In genomic region chr5:138611295-138612220, GRCh38 we compare ENCODE assay signal across 8 cellular contexts. TPM values are rescaled to one million over a fixed set of nuclear protein-coding genes. Genes with fewer than 3 reads are reported as not detected.
DNase-seq lines count a peak whose midpoint lies in the region; ATAC-seq and TF ChIP-seq lines count a peak whose summit lies in the region.

No MANE protein-coding gene starts in this region.

- DNase-seq in NOMO-1 treated with DMSO at 0.1 percent for 48 hours (lab: John Stamatoyannopoulos, UW; ENCODE audit: unreplicated experiment) (peak; percentile 24), NOMO-1 treated with dmso at 0.1 percent for 144 hours (lab: John Stamatoyannopoulos, UW; ENCODE audit: unreplicated experiment) (no peak), mammary epithelial cell (no peak), islet precursor cell (peak; percentile 83), aorta (no peak), GDM1 (lab: John Stamatoyannopoulos, UW) (no peak)

- in situ Hi-C loops in mammary epithelial cell (cut with MboI; ENCODE audit: low sequenced_read_pairs in 2 of 2), result no loop called here

- TF ChIP-seq CTCF in mammary epithelial cell (conservative IDR thresholded peaks at IDR 0.05 in 1 of 2, IDR thresholded peaks at IDR 0.05 in 1 of 2; ENCODE audit: extremely low read depth in 1 of 2, insufficient read depth in 1 of 2, low read depth in 1 of 2, low read length in 2 of 2), result no peak

- H3K79me2 ChIP-seq in mammary epithelial cell (ENCODE audit: insufficient read depth, low read length), result no peaks in the 10 kb centered on the region

- no peaks in the 10 kb centered on the region for H3K9me3 ChIP-seq in mammary epithelial cell (replicated peaks; ENCODE audit: insufficient read depth, low read length)
- no peaks in the 10 kb centered on the region for H3K9me3 ChIP-seq in aorta (ENCODE audit: control insufficient read depth, low read length)

- peak overlapping the region; percentile 85 for H2AFZ ChIP-seq in mammary epithelial cell (ENCODE audit: low read depth, low read length)

- H3K27me3 ChIP-seq in mammary epithelial cell (ENCODE audit: insufficient read depth, low read length) (no peaks in the 10 kb centered on the region), aorta (ENCODE audit: control insufficient read depth in 1 of 2, insufficient read depth in 2 of 2, low read length in 1 of 2) (no peaks in the 10 kb centered on the region)

- no TSS peak for BruUV-seq in mammary epithelial cell (replicated peaks; lab: Mats Ljungman, UMichigan)

- peak overlapping the region; percentile 9 for H3K4me2 ChIP-seq in mammary epithelial cell (ENCODE audit: insufficient read depth, low read depth, low read length)

- no peaks in the 10 kb centered on the region for H4K20me1 ChIP-seq in mammary epithelial cell (ENCODE audit: insufficient read depth, low read length)

- intact Hi-C loops in mammary epithelial cell (cut with micrococcal nuclease) (no loop called here), aorta (cut with DNase I) (no loop called here)

- H3K4me1 ChIP-seq in mammary epithelial cell (ENCODE audit: insufficient read depth, low read length) (peaks cover 36% of the 10 kb centered on the region), aorta (ENCODE audit: control insufficient read depth in 1 of 2, insufficient read depth in 2 of 2, low read length in 2 of 2) (no peaks in the 10 kb centered on the region)

- H3K36me3 ChIP-seq in mammary epithelial cell (ENCODE audit: insufficient read depth, low read length) (no peaks in the 10 kb centered on the region), aorta (ENCODE audit: control insufficient read depth in 1 of 2, insufficient read depth in 2 of 2, low read length in 1 of 2) (no peaks in the 10 kb centered on the region)

- H3K9ac ChIP-seq in mammary epithelial cell (ENCODE audit: insufficient read depth, low read length), result no peak overlapping the region

- 32% methylated on average over 6 of the region's 13 CpGs for WGBS in mammary epithelial cell (ENCODE audit: low coverage, missing lambda C conversion rate)
- WGBS in aorta, 2 donors, result 26 to 30% methylated on average over 12 to 13 of the region's 13 CpGs

- no peak for ATAC-seq in aorta (ENCODE audit: low FRiP score)
- no peak for ATAC-seq in HG03521 (IDR thresholded peaks at IDR 0.05; ENCODE audit: unreplicated experiment)

- dilution Hi-C loops in mammary epithelial cell (cut with HindIII; ENCODE audit: low sequenced_read_pairs), result no loop called here

- H3K4me3 ChIP-seq in mammary epithelial cell (replicated peaks in 1 of 3; ENCODE audit: insufficient read depth in 1 of 3, low read depth in 2 of 3, low read length in 3 of 3) (no peak overlapping the region), aorta (ENCODE audit: low read length in 2 of 2) (no peak overlapping the region)

- H3K27ac ChIP-seq in mammary epithelial cell (ENCODE audit: insufficient read depth, low read depth, low read length), result no peak overlapping the region
- H3K27ac ChIP-seq in temporal lobe (ENCODE audit: low read depth, low read length), result peak overlapping the region; percentile 86
- H3K27ac ChIP-seq in aorta (ENCODE audit: low read depth in 1 of 2, low read length in 2 of 2), result no peak overlapping the region

- CTCF ChIA-PET in mammary epithelial cell (lab: Charles Lee; ENCODE audit: low non-redundant PET), result no interaction called here

RNA-seq across cellular contexts. Expression of gene HSPA9, which starts 36.4 kb away (rescaled TPM):
- 100 to 1,000 TPM; 301 to 332 TPM for total RNA-seq in mammary epithelial cell
- polyA plus RNA-seq in mammary epithelial cell, result 154 TPM
- polyA minus RNA-seq in mammary epithelial cell, result 418 TPM
- 137 TPM for total RNA-seq in temporal lobe
- total RNA-seq in aorta, result 100 to 1,000 TPM; 110 to 139 TPM
- 10 to 100 TPM; 65.2 to 68.6 TPM for polyA plus RNA-seq in aorta

Comparison
In these comparisons a context has a peak if more than half of its experiments do, and no peak if none do; other contexts are left out.
1. DNase-seq: peak in NOMO-1 treated with DMSO at 0.1 percent for 48 hours (single experiment) and islet precursor cell (single experiment); none in NOMO-1 treated with dmso at 0.1 percent for 144 hours (single experiment), mammary epithelial cell (single experiment), aorta (0 of 2) and GDM1 (single experiment).